Comparison of ENCODE assay signal across 11 cellular contexts in the genomic region with DNA sequence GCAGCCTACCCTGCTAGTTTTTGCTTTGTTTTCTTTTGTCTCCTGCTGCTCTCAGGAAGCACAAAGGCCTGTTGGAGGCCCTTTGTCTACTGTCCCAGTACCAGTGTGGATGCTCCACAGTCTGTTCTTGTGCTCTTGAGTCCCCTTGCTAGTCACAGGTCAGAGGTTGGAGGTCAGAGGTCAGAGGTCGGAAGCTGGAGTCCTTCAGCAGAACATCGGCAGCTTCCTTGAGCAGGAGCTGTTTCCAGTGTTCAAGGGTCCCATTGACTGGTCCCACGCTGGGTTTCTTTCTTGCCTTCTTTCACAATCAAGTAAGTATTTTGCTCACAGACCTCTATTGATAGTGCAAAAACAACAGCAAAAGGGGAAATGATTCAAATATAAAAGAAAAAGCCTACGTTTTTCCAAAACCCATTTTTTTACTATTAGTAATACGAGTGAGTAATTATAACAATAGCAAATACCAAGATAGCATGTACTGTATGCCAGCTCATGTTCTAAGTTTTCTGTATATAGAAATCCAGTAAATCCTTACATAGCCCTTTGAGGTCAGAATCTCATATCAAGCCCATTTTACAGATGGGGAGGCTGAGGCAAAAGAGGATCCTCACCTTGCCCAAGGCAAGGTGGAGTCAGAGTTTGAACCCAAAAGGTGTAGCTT. TPM values are rescaled to one million over a fixed set of nuclear protein-coding genes. Genes with fewer than 3 reads are reported as not detected.
DNase-seq lines count a peak whose midpoint lies in the region; ATAC-seq and TF ChIP-seq lines count a peak whose summit lies in the region.
"Had no signal": no experiment of that assay in that cellular context is flagged by ENCODE, and none has a peak within 500 bp of the region (broad histone marks: within the 10 kb centered on the region; RNA-seq: fewer than 3 reads in every experiment).

No MANE protein-coding gene starts in this region.

- no peaks in the 10 kb centered on the region for H3K36me3 Mint-ChIP-seq in activated CD4-positive, alpha-beta T cell treated with anti-CD3 and anti-CD28 coated beads for 36 hours (ENCODE audit: low read depth)

- TF ChIP-seq POLR2A in breast epithelium (IDR thresholded peaks at IDR 0.05), result no peak

- POLR2A ChIA-PET in activated CD4-positive, alpha-beta T cell treated with anti-CD3 and anti-CD28 coated beads for 36 hours (lab: Charles Lee), result no interaction called here

- H3K27ac Mint-ChIP-seq in activated CD4-positive, alpha-beta T cell treated with anti-CD3 and anti-CD28 coated beads for 36 hours, result no peak overlapping the region

- peak overlapping the region; percentile 36 for H3K27ac ChIP-seq in SJSA1
- peak overlapping the region; percentile 97 for H3K27ac ChIP-seq in osteoblast (ENCODE audit: low read depth, low read length)
- H3K27ac ChIP-seq in breast epithelium, result no peak overlapping the region

- peaks cover 2% of the 10 kb centered on the region for H3K9me3 Mint-ChIP-seq in activated CD4-positive, alpha-beta T cell treated with anti-CD3 and anti-CD28 coated beads for 36 hours (ENCODE audit: low read depth)

- no peak overlapping the region for H3K4me3 Mint-ChIP-seq in activated CD4-positive, alpha-beta T cell treated with anti-CD3 and anti-CD28 coated beads for 36 hours

- no peaks in the 10 kb centered on the region for H3K27me3 Mint-ChIP-seq in activated CD4-positive, alpha-beta T cell treated with anti-CD3 and anti-CD28 coated beads for 36 hours

- H4K20me1 ChIP-seq in osteoblast (ENCODE audit: insufficient read depth, low read length), result no peaks in the 10 kb centered on the region

- H3K27me3 ChIP-seq in SJSA1 (replicated peaks) (no peaks in the 10 kb centered on the region), osteoblast (ENCODE audit: insufficient read depth, low read length) (no peaks in the 10 kb centered on the region), breast epithelium (no peaks in the 10 kb centered on the region)

- no peak for ATAC-seq in activated CD4-positive, alpha-beta T cell treated with anti-CD3 and anti-CD28 coated beads for 36 hours
- ATAC-seq in GM19395 (IDR thresholded peaks at IDR 0.05; ENCODE audit: unreplicated experiment), result no peak
- ATAC-seq: left lobe of liver had no signal

- peak; percentile 92 for DNase-seq in ELR (ENCODE audit: low read depth)
- DNase-seq in SJSA1 (ENCODE audit: low read depth in 1 of 2, low spot score in 2 of 2), result peak in 1 of 2 experiments; percentile 42
- DNase-seq in epithelial cell of esophagus (ENCODE audit: low read depth), result peak; percentile 57
- DNase-seq in osteoblast (ENCODE audit: insufficient read length, low spot score, missing footprints), result peak; percentile 92
- no peak for DNase-seq in activated CD4-positive, alpha-beta T cell treated with anti-CD3 and anti-CD28 coated beads for 36 hours
- no peak for DNase-seq in breast epithelium (ENCODE audit: low spot score in 2 of 2)
- DNase-seq in activated CD8-positive, alpha-beta memory T cell treated with anti-CD3 and anti-CD28 coated beads for 24 hours, result no peak
- DNase-seq: activated gamma-delta T cell, NCI-H2029 had no signal

- H2AFZ ChIP-seq in osteoblast (ENCODE audit: low read length), result no peak overlapping the region

- CTCF ChIA-PET in activated CD4-positive, alpha-beta T cell treated with anti-CD3 and anti-CD28 coated beads for 36 hours (lab: Charles Lee), result interaction anchor here (0.6 kb wide), 2 partner anchors 840 to 881 kb away, joined by 3 read pairs; no protein-coding TSS in a partner anchor

- H3K9me3 ChIP-seq in SJSA1 (replicated peaks) (peaks cover 4% of the 10 kb centered on the region; the same call in 1 of the 2 replicates), osteoblast (ENCODE audit: low read depth, low read length) (no peaks in the 10 kb centered on the region), breast epithelium (no peaks in the 10 kb centered on the region)

- no peaks in the 10 kb centered on the region for H3K36me3 ChIP-seq in SJSA1
- no peaks in the 10 kb centered on the region for H3K36me3 ChIP-seq in osteoblast (ENCODE audit: insufficient read depth, low read length)
- H3K36me3 ChIP-seq in breast epithelium, result no peaks in the 10 kb centered on the region

- intact Hi-C loops in activated CD4-positive, alpha-beta T cell treated with anti-CD3 and anti-CD28 coated beads for 36 hours (cut with DNase I, micrococcal nuclease), result no loop called here
- intact Hi-C loops in breast epithelium (cut with DNase I; ENCODE audit: low total_unique reads), result no loop called here

- no peaks in the 10 kb centered on the region for H3K79me2 ChIP-seq in osteoblast (ENCODE audit: insufficient read depth, low read length)

- H3K4me3 ChIP-seq in SJSA1 (no peak overlapping the region), epithelial cell of esophagus (ENCODE audit: low read length) (no peak overlapping the region), osteoblast (ENCODE audit: insufficient read depth, low read length) (peak overlapping the region; percentile 52), breast epithelium (no peak overlapping the region)

- TF ChIP-seq CTCF in epithelial cell of esophagus (IDR thresholded peaks at IDR 0.05; ENCODE audit: insufficient read depth, low read depth, low read length, missing control alignments) (no peak), osteoblast (IDR thresholded peaks at IDR 0.05; ENCODE audit: extremely low read depth, low read depth, low read length) (no peak), breast epithelium (IDR thresholded peaks at IDR 0.05) (no peak)

- H3K4me2 ChIP-seq in osteoblast (ENCODE audit: insufficient read depth, low read length), result peak overlapping the region; percentile 83

- H3K4me1 ChIP-seq in SJSA1 (replicated peaks), result peaks cover 18% of the 10 kb centered on the region
- peaks cover 25% of the 10 kb centered on the region for H3K4me1 ChIP-seq in osteoblast (ENCODE audit: insufficient read depth, low read length)
- H3K4me1 ChIP-seq in breast epithelium, result no peaks in the 10 kb centered on the region

- H3K4me1 Mint-ChIP-seq in activated CD4-positive, alpha-beta T cell treated with anti-CD3 and anti-CD28 coated beads for 36 hours, result no peaks in the 10 kb centered on the region

RNA-seq across cellular contexts. Expression of a gene that starts 10.9 kb away (rescaled TPM):
- 0.74 and 1.4 TPM in 2 replicates for total RNA-seq in SJSA1 (2014; rRNA removed; shearing (Covaris generic))
- 5.6 and 9.4 TPM in 2 replicates for total RNA-seq in osteoblast
- not detected for total RNA-seq in activated CD4-positive, alpha-beta T cell treated with anti-CD3 and anti-CD28 coated beads for 36 hours
- total RNA-seq in breast epithelium, result 10 to 100 TPM in 1 of 3 donors, 1 to 10 TPM in 1, under 1 TPM in 1; 0.64 to 37.9 (median 7.5) TPM

RNA-seq across cellular contexts. Expression of a gene that starts 50.4 kb away (rescaled TPM):
- total RNA-seq in SJSA1 (2014; rRNA removed; shearing (Covaris generic)), result 20.7 and 22.6 TPM in 2 replicates
- total RNA-seq in osteoblast, result 54.2 and 56.5 TPM in 2 replicates
- 1 to 10 TPM; 1.6 to 3.5 TPM for total RNA-seq in activated CD4-positive, alpha-beta T cell treated with anti-CD3 and anti-CD28 coated beads for 36 hours
- 10 to 100 TPM in 2 of 3 donors, 1 to 10 TPM in 1; 9.4 to 28.8 (median 22.8) TPM for total RNA-seq in breast epithelium

Comparison
In these comparisons a context has a peak if more than half of its experiments do, and no peak if none do; other contexts are left out.
1. DNase-seq: peak in ELR (single experiment), epithelial cell of esophagus (single experiment) and osteoblast (single experiment); none in activated CD4-positive, alpha-beta T cell treated with anti-CD3 and anti-CD28 coated beads for 36 hours (single experiment), breast epithelium (0 of 2) and activated CD8-positive, alpha-beta memory T cell treated with anti-CD3 and anti-CD28 coated beads for 24 hours (single experiment).
2. H3K27ac ChIP-seq: peak in SJSA1 (single experiment) and osteoblast (single experiment); none in breast epithelium (0 of 2).